ENCODE assay signal across 21 cellular contexts in genomic region chr7:81459485-81459884, GRCh38.
A peak's percentile ranks its signal among the peaks of the same experiment; 100 is the strongest.
DNase-seq lines count a peak whose midpoint lies in the region; ATAC-seq and TF ChIP-seq lines count a peak whose summit lies in the region.
"Had no signal": no experiment of that assay in that cellular context is flagged by ENCODE, and none has a peak within 500 bp of the region (broad histone marks: within the 10 kb centered on the region; RNA-seq: fewer than 3 reads in every experiment).

No MANE protein-coding gene starts in this region.

- TF ChIP-seq CTCF in VCaP (conservative IDR thresholded peaks at IDR 0.05) (no peak), GM10248 (IDR thresholded peaks at IDR 0.05; ENCODE audit: control extremely low read depth, extremely low read depth, low read depth, missing control alignments) (no peak), WTC11 (IDR thresholded peaks at IDR 0.05) (no peak)

- CTCF ChIA-PET in GM10248 (lab: Yijun Ruan, JAX) (no interaction called here), WTC11 (lab: Charles Lee) (interaction anchor here (2.6 kb wide), 1 partner anchor 11 kb away, joined by 13 read pairs; no protein-coding TSS in a partner anchor)

- no peaks in the 10 kb centered on the region for H3K27me3 Mint-ChIP-seq in activated CD4-positive, alpha-beta T cell treated with anti-CD3 and anti-CD28 coated beads, Interleukin-2, amount 10 ng/mL, durations not matched to agents 24 days and 14 days
- H3K27me3 Mint-ChIP-seq in WTC11 (ENCODE audit: low read depth), result no peaks in the 10 kb centered on the region
- H3K27me3 Mint-ChIP-seq: CD4-positive, alpha-beta T cell; CD8-positive, alpha-beta memory T cell had no signal

- no peaks in the 10 kb centered on the region for H3K9me3 Mint-ChIP-seq in activated CD4-positive, alpha-beta T cell treated with anti-CD3 and anti-CD28 coated beads, Interleukin-2, amount 10 ng/mL, durations not matched to agents 24 days and 14 days
- no peaks in the 10 kb centered on the region for H3K9me3 Mint-ChIP-seq in WTC11
- H3K9me3 Mint-ChIP-seq: CD14-positive monocyte; CD4-positive, alpha-beta T cell had no signal

- no peaks in the 10 kb centered on the region for H3K4me1 Mint-ChIP-seq in activated CD4-positive, alpha-beta T cell treated with anti-CD3 and anti-CD28 coated beads, Interleukin-2, amount 10 ng/mL, durations not matched to agents 24 days and 14 days
- H3K4me1 Mint-ChIP-seq in WTC11, result no peaks in the 10 kb centered on the region
- H3K4me1 Mint-ChIP-seq: CD14-positive monocyte; CD8-positive, alpha-beta memory T cell had no signal

- no peak for ATAC-seq in WTC11

- peak overlapping the region; percentile 48 for H3K27ac ChIP-seq in VCaP
- H3K27ac ChIP-seq: 22Rv1; BLaER1 treated with 17β-estradiol and CSF1 and Interleukin-3, amounts not matched to agents 10 nM and 100 nM had no signal

- no peak overlapping the region for H3K4me3 Mint-ChIP-seq in activated CD4-positive, alpha-beta T cell treated with anti-CD3 and anti-CD28 coated beads, Interleukin-2, amount 10 ng/mL, durations not matched to agents 24 days and 14 days
- H3K4me3 Mint-ChIP-seq in WTC11, result no peak overlapping the region
- H3K4me3 Mint-ChIP-seq: CD14-positive monocyte; CD4-positive, alpha-beta T cell; CD8-positive, alpha-beta memory T cell had no signal

- DNase-seq in activated CD4-positive, alpha-beta T cell treated with anti-CD3 and anti-CD28 coated beads, Interleukin-2, amount 10 ng/mL, durations not matched to agents 24 days and 14 days, result peak; percentile 17
- DNase-seq in activated CD4-positive, alpha-beta T cell treated with anti-CD3 and anti-CD28 coated beads for 1 hour, result no peak
- DNase-seq in OCI-M1 (lab: John Stamatoyannopoulos, UW) (peak; percentile 72), GM10248 (ENCODE audit: extremely low spot score) (no peak), WTC11 (ENCODE audit: low spot score) (no peak), LoVo (ENCODE audit: low spot score) (no peak)
- DNase-seq: ACHN; AML-193; BE2C; Calu3; CD4-positive, alpha-beta T cell; CD8-positive, alpha-beta memory T cell; COR-L47; DMS53; DMS79 treated with DMSO at 0.1 percent for 48 hours; GF-D8; GOT3 had no signal

- POLR2A ChIA-PET in GM10248 (lab: Yijun Ruan, JAX), result no interaction called here
- POLR2A ChIA-PET in WTC11 (lab: Charles Lee), result no interaction called here

- H3K27ac Mint-ChIP-seq in activated CD4-positive, alpha-beta T cell treated with anti-CD3 and anti-CD28 coated beads, Interleukin-2, amount 10 ng/mL, durations not matched to agents 24 days and 14 days, result no peak overlapping the region
- no peak overlapping the region for H3K27ac Mint-ChIP-seq in WTC11
- H3K27ac Mint-ChIP-seq: CD14-positive monocyte; CD4-positive, alpha-beta T cell; CD8-positive, alpha-beta memory T cell had no signal

- intact Hi-C loops in activated CD4-positive, alpha-beta T cell treated with anti-CD3 and anti-CD28 coated beads, Interleukin-2, amount 10 ng/mL, durations not matched to agents 24 days and 14 days (cut with micrococcal nuclease), result no loop called here

- no peaks in the 10 kb centered on the region for H3K36me3 Mint-ChIP-seq in activated CD4-positive, alpha-beta T cell treated with anti-CD3 and anti-CD28 coated beads, Interleukin-2, amount 10 ng/mL, durations not matched to agents 24 days and 14 days (ENCODE audit: low read depth)
- H3K36me3 Mint-ChIP-seq in WTC11, result no peaks in the 10 kb centered on the region
- H3K36me3 Mint-ChIP-seq: CD14-positive monocyte; CD8-positive, alpha-beta memory T cell had no signal

TF ChIP-seq in WTC11, 78 proteins besides CTCF, POLR2A, EP300 and RAD21:
- no peak for TF ChIP-seq OVOL2 (CRISPR knock-in tag; IDR thresholded peaks at IDR 0.05; ENCODE audit: borderline replicate concordance)
- no peak for TF ChIP-seq USF1 (CRISPR knock-in tag; IDR thresholded peaks at IDR 0.05)
- TF ChIP-seq ZNF425 (CRISPR knock-in tag; conservative IDR thresholded peaks at IDR 0.05), result no peak
- no peak for TF ChIP-seq ZBTB21 (CRISPR knock-in tag; IDR thresholded peaks at IDR 0.05; ENCODE audit: borderline replicate concordance)
- no peak for TF ChIP-seq ESRRA (CRISPR knock-in tag; IDR thresholded peaks at IDR 0.05; ENCODE audit: borderline replicate concordance)
- TF ChIP-seq ZNF232 (CRISPR knock-in tag; IDR thresholded peaks at IDR 0.05), result no peak
- TF ChIP-seq CBFB (CRISPR knock-in tag; IDR thresholded peaks at IDR 0.05; ENCODE audit: low read depth), result no peak
- TF ChIP-seq CREM (CRISPR knock-in tag; IDR thresholded peaks at IDR 0.05), result no peak
- TF ChIP-seq E2F4 (CRISPR knock-in tag; IDR thresholded peaks at IDR 0.05; ENCODE audit: borderline replicate concordance, low read depth), result no peak
- no peak for TF ChIP-seq ZNF671 (CRISPR knock-in tag; IDR thresholded peaks at IDR 0.05)

Comparison
In these comparisons a context has a peak if more than half of its experiments do, and no peak if none do; other contexts are left out.
1. DNase-seq: peak in activated CD4-positive, alpha-beta T cell treated with anti-CD3 and anti-CD28 coated beads, Interleukin-2, amount 10 ng/mL, durations not matched to agents 24 days and 14 days (single experiment) and OCI-M1 (single experiment); none in activated CD4-positive, alpha-beta T cell treated with anti-CD3 and anti-CD28 coated beads for 1 hour (single experiment), GM10248 (single experiment), WTC11 (single experiment) and LoVo (single experiment).